23 cellular contexts compared by ENCODE assay signal in the genomic region with DNA sequence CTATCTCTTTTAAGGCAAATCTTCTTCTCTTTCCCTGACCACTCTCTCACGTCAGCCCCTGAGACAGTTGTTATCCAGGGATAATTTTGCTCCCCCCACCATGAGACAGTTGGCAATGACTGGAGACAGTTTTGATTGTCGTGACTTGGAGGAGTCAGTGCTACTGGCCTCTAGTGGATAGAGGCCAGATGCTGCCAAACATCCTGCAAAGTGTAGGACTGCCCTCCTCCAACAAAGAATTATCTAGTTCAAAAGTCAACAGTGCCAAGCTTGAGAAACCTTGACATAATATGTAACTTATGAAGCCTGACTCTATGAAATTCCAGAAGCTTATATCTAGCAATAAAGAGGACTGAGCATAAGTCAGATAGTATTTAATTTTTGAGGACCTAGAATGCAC.
DNase-seq lines count a peak whose midpoint lies in the region; ATAC-seq and TF ChIP-seq lines count a peak whose summit lies in the region.
"Had no signal": no experiment of that assay in that cellular context is flagged by ENCODE, and none has a peak within 500 bp of the region (broad histone marks: within the 10 kb centered on the region; RNA-seq: fewer than 3 reads in every experiment).

No MANE protein-coding gene starts in this region.

- no peak overlapping the region for H3K4ac ChIP-seq in H9 (ENCODE audit: low read depth, low read length)

- no peaks in the 10 kb centered on the region for H3K79me1 ChIP-seq in H9 (ENCODE audit: insufficient read depth, low read depth, low read length, poor library complexity, severe bottlenecking)

- intact Hi-C loops in mucosa of descending colon (cut with DNase I, micrococcal nuclease): no loop called here

- H2BK5ac ChIP-seq in H9 (ENCODE audit: insufficient read length, low read length): no peak overlapping the region

- TF ChIP-seq POLR2A in GM18505 (IDR thresholded peaks at IDR 0.05; ENCODE audit: borderline replicate concordance, extremely low read depth, insufficient read depth, insufficient read length): no peak

- H3K27ac ChIP-seq in H9 (ENCODE audit: insufficient read length, low read depth, low read length): no peak overlapping the region
- H3K27ac ChIP-seq in smooth muscle cell (ENCODE audit: low read depth): no peak overlapping the region
- H3K27ac ChIP-seq: adrenal gland, foreskin keratinocyte, neutrophil, prostate gland, suprapubic skin had no signal

- no peak overlapping the region for H4K8ac ChIP-seq in H9 (replicated peaks; ENCODE audit: insufficient read length, low read depth, low read length)

- H3K36me3 Mint-ChIP-seq in H9 (ENCODE audit: insufficient read depth in 1 of 3, low read depth in 3 of 3): no peaks in the 10 kb centered on the region
- H3K36me3 Mint-ChIP-seq: brain; stimulated activated effector memory CD8-positive, alpha-beta T cell treated with anti-CD3 and anti-CD28 coated beads, Interleukin-12 subunit alpha, Interleukin-12 subunit beta, amount 100 ng/mL, for 72 hours had no signal

- no peak overlapping the region for H2BK12ac ChIP-seq in H9 (ENCODE audit: insufficient read length, low read depth, low read length)

- no peak overlapping the region for H2BK120ac ChIP-seq in H9 (ENCODE audit: low read depth, low read length, poor library complexity, severe bottlenecking)

- H2AFZ ChIP-seq in H9 (ENCODE audit: low read length): no peak overlapping the region
- no peak overlapping the region for H2AFZ ChIP-seq in smooth muscle cell (ENCODE audit: low read depth)

- H3K56ac ChIP-seq in H9 (ENCODE audit: insufficient read length, low read depth, low read length): no peak overlapping the region

- H3K4me1 Mint-ChIP-seq in H9: peaks cover 5 to 8% of the 10 kb centered on the region in 2 experiments; a peak in 3 of 4 replicates
- H3K4me1 Mint-ChIP-seq: activated CD4-positive, alpha-beta T cell treated with anti-CD3 and anti-CD28 coated beads for 36 hours; stimulated activated effector memory CD8-positive, alpha-beta T cell treated with anti-CD3 and anti-CD28 coated beads, Interleukin-12 subunit alpha, Interleukin-12 subunit beta, amount 100 ng/mL, for 72 hours had no signal

- no peak overlapping the region for H4K91ac ChIP-seq in H9 (ENCODE audit: insufficient read length, low read depth, low read length)

- H3K27ac Mint-ChIP-seq in H9: no peak overlapping the region
- H3K27ac Mint-ChIP-seq: activated CD4-positive, alpha-beta T cell treated with anti-CD3 and anti-CD28 coated beads for 36 hours; activated T-cell treated with anti-CD3 and anti-CD28 coated beads, Interleukin-2, amount 50 U/mL, for 24 hours; brain; CD4-positive, alpha-beta T cell; stimulated activated effector memory CD8-positive, alpha-beta T cell treated with anti-CD3 and anti-CD28 coated beads, Interleukin-12 subunit alpha, Interleukin-12 subunit beta, amount 100 ng/mL, for 72 hours had no signal

- H3K27me3 ChIP-seq in H9 (ENCODE audit: insufficient read depth, low read length): no peaks in the 10 kb centered on the region
- H3K27me3 ChIP-seq in smooth muscle cell (ENCODE audit: low read depth): no peaks in the 10 kb centered on the region
- H3K27me3 ChIP-seq: adrenal gland, foreskin keratinocyte, neutrophil, suprapubic skin had no signal

- no peaks in the 10 kb centered on the region for H3F3A ChIP-seq in smooth muscle cell (ENCODE audit: low read depth)

- H3K79me2 ChIP-seq in H9 (ENCODE audit: insufficient read depth, low read length): no peaks in the 10 kb centered on the region
- H3K79me2 ChIP-seq in smooth muscle cell (ENCODE audit: low read depth): no peaks in the 10 kb centered on the region

- WGBS in H9 (ENCODE audit: extremely low coverage, insufficient read length, low lambda C conversion rate): no CpG with 5 or more reads among the region's 2 CpGs
- 52% methylated on average over 2 of the region's 2 CpGs for WGBS in smooth muscle cell (ENCODE audit: low lambda C conversion rate)

- no peak overlapping the region for H2AK5ac ChIP-seq in H9 (ENCODE audit: insufficient read length, low read length)

- H3K14ac ChIP-seq in H9 (ENCODE audit: insufficient read depth, low read length): no peak overlapping the region

- no peak overlapping the region for H2BK20ac ChIP-seq in H9 (ENCODE audit: low read depth, low read length, poor library complexity, severe bottlenecking)

- H3K4me1 ChIP-seq in H9 (ENCODE audit: insufficient read depth, low read length) (no peaks in the 10 kb centered on the region), mucosa of descending colon (ENCODE audit: low read depth) (no peaks in the 10 kb centered on the region), smooth muscle cell (ENCODE audit: low read depth) (peaks cover 3% of the 10 kb centered on the region)
- H3K4me1 ChIP-seq: adrenal gland, foreskin keratinocyte, prostate gland, suprapubic skin had no signal

- no peak overlapping the region for H3K4me3 Mint-ChIP-seq in H9
- H3K4me3 Mint-ChIP-seq: activated CD4-positive, alpha-beta T cell treated with anti-CD3 and anti-CD28 coated beads for 36 hours; activated T-cell treated with anti-CD3 and anti-CD28 coated beads, Interleukin-2, amount 50 U/mL, for 24 hours; brain; CD4-positive, alpha-beta T cell; stimulated activated effector memory CD8-positive, alpha-beta T cell treated with anti-CD3 and anti-CD28 coated beads, Interleukin-12 subunit alpha, Interleukin-12 subunit beta, amount 100 ng/mL, for 72 hours had no signal

- peak; percentile 69 for ATAC-seq in mucosa of descending colon
- ATAC-seq in GM18505 (IDR thresholded peaks at IDR 0.05; ENCODE audit: unreplicated experiment): no peak
- ATAC-seq: activated CD4-positive, alpha-beta T cell treated with anti-CD3 and anti-CD28 coated beads for 36 hours; foreskin keratinocyte; stimulated activated effector memory CD8-positive, alpha-beta T cell treated with anti-CD3 and anti-CD28 coated beads, Interleukin-12 subunit alpha, Interleukin-12 subunit beta, amount 100 ng/mL, for 72 hours had no signal

- no peak overlapping the region for H2BK15ac ChIP-seq in H9 (ENCODE audit: low read depth, low read length)

- no peaks in the 10 kb centered on the region for H3K9me3 ChIP-seq in H9 (ENCODE audit: control insufficient read depth, low read depth, low read length)
- H3K9me3 ChIP-seq in mucosa of descending colon: no peaks in the 10 kb centered on the region
- H3K9me3 ChIP-seq in smooth muscle cell (replicated peaks; ENCODE audit: low read depth): no peaks in the 10 kb centered on the region
- H3K9me3 ChIP-seq: adrenal gland, neutrophil, prostate gland, suprapubic skin had no signal

- DNase-seq in AG09309 (ENCODE audit: low read depth): no peak
- no peak for DNase-seq in H9
- DNase-seq in epithelial cell of proximal tubule (ENCODE audit: low read depth): peak; percentile 27
- peak in 1 of 3 donors; percentile 27 for DNase-seq in mucosa of descending colon
- DNase-seq in smooth muscle cell (lab: John Stamatoyannopoulos, UW; ENCODE audit: unreplicated experiment): no peak
- DNase-seq in AG20443 (ENCODE audit: low spot score): no peak
- DNase-seq: activated CD4-positive, alpha-beta T cell treated with anti-CD3 and anti-CD28 coated beads for 36 hours; activated CD8-positive, alpha-beta memory T cell treated with anti-CD3 and anti-CD28 coated beads for 24 hours; activated T-cell treated with anti-CD3 and anti-CD28 coated beads, Interleukin-2, amount 50 U/mL, for 24 hours; adrenal gland; CD4-positive, alpha-beta T cell; effector CD4-positive, alpha-beta T cell; foreskin keratinocyte; GOT3; hippocampal formation; KBM-7; NCI-H510A treated with DMSO at 0.1 percent for 48 hours had no signal

- TF ChIP-seq CTCF in AG09309 (IDR thresholded peaks at IDR 0.05; ENCODE audit: control insufficient read depth, insufficient read depth, low read depth, low read length, missing control alignments): peak; percentile 17
- peak; percentile 48 for TF ChIP-seq CTCF in H9 (conservative IDR thresholded peaks at IDR 0.05)
- TF ChIP-seq CTCF in epithelial cell of proximal tubule (conservative IDR thresholded peaks at IDR 0.05; ENCODE audit: low read depth, low read length): peak; percentile 53
- TF ChIP-seq CTCF in mucosa of descending colon (IDR thresholded peaks at IDR 0.05): no peak
- TF ChIP-seq CTCF in smooth muscle cell (IDR thresholded peaks at IDR 0.05; ENCODE audit: borderline replicate concordance, insufficient read depth, poor library complexity, severe bottlenecking): no peak

- H3K4me2 ChIP-seq in H9 (ENCODE audit: insufficient read depth, insufficient read length, low read length) (no peak overlapping the region), smooth muscle cell (no peak overlapping the region)

- H3K4me3 ChIP-seq in AG09309 (ENCODE audit: control insufficient read depth, low read depth, low read length): no peak overlapping the region
- H3K4me3 ChIP-seq in epithelial cell of proximal tubule (ENCODE audit: low read depth, low read length): no peak overlapping the region
- no peak overlapping the region for H3K4me3 ChIP-seq in mucosa of descending colon
- H3K4me3 ChIP-seq in smooth muscle cell: no peak overlapping the region
- H3K4me3 ChIP-seq: adrenal gland, prostate gland, suprapubic skin had no signal

- H3K36me3 ChIP-seq in mucosa of descending colon (ENCODE audit: low read depth) (no peaks in the 10 kb centered on the region), smooth muscle cell (ENCODE audit: low read depth) (no peaks in the 10 kb centered on the region)
- H3K36me3 ChIP-seq: adrenal gland, neutrophil, prostate gland, suprapubic skin had no signal

- H4K20me1 ChIP-seq in H9 (ENCODE audit: control insufficient read depth, insufficient read depth, insufficient read length) (no peaks in the 10 kb centered on the region), smooth muscle cell (ENCODE audit: low read depth) (no peaks in the 10 kb centered on the region)

- H3K27me3 Mint-ChIP-seq in H9 (ENCODE audit: low read depth): no peaks in the 10 kb centered on the region
- H3K27me3 Mint-ChIP-seq: activated CD4-positive, alpha-beta T cell treated with anti-CD3 and anti-CD28 coated beads for 36 hours; activated T-cell treated with anti-CD3 and anti-CD28 coated beads, Interleukin-2, amount 50 U/mL, for 24 hours; brain; CD4-positive, alpha-beta T cell had no signal

- no peak overlapping the region for H4K5ac ChIP-seq in H9 (ENCODE audit: insufficient read length, low read depth, low read length)

- H3K18ac ChIP-seq in H9 (ENCODE audit: insufficient read length, low read depth, low read length): no peak overlapping the region

- H3K23me2 ChIP-seq in H9 (ENCODE audit: insufficient read length, low read depth, low read length, poor library complexity, severe bottlenecking): no peaks in the 10 kb centered on the region

- H3K9me3 Mint-ChIP-seq in H9: no peaks in the 10 kb centered on the region
- H3K9me3 Mint-ChIP-seq: brain had no signal

- H3K9ac ChIP-seq in H9 (ENCODE audit: extremely low read depth, insufficient read length, low read length) (no peak overlapping the region), smooth muscle cell (ENCODE audit: low read depth) (no peak overlapping the region)

- H3K23ac ChIP-seq in H9 (ENCODE audit: insufficient read length, low read depth, low read length): no peak overlapping the region

- no peak overlapping the region for H3T11ph ChIP-seq in H9 (ENCODE audit: low read length)

Comparison
In these comparisons a context has a peak if more than half of its experiments do, and no peak if none do; other contexts are left out.
1. CTCF ChIP-seq: peak in AG09309 (single experiment), H9 (single experiment) and epithelial cell of proximal tubule (single experiment); none in mucosa of descending colon (single experiment) and smooth muscle cell (single experiment).